ENCODE assay signal across 31 cellular contexts in the genomic region with DNA sequence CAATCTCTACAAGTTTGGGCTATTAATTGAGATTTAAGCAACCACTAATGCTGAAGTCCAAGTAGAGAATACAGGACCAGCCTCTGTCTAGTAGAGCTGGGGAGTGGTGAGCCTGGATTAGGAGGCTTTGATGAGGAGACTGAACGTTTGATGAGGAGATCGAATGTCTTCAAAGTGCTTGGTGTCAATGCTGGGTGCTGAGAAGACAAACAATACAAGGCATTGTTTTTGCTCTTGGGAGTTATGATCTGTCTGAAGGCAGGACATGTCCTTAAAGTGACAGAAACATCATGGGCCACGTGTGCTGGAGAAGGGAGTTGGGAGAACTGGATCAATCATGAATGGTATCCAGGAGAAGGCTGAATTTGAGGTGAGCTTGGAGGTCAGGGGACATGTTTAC.
"Had no signal": no experiment of that assay in that cellular context is flagged by ENCODE, and none has a peak within 500 bp of the region (broad histone marks: within the 10 kb centered on the region; RNA-seq: fewer than 3 reads in every experiment).

No MANE protein-coding gene starts in this region.

- H3K36me3 ChIP-seq: brain microvascular endothelial cell, esophagus muscularis mucosa, gastrocnemius medialis, heart right ventricle, WERI-Rb-1 had no signal

- H3K27ac ChIP-seq: brain microvascular endothelial cell, esophagus muscularis mucosa, foreskin keratinocyte, gastrocnemius medialis, heart right ventricle, WERI-Rb-1 had no signal

- H3K27me3 ChIP-seq: brain microvascular endothelial cell, esophagus muscularis mucosa, foreskin keratinocyte, gastrocnemius medialis, heart right ventricle had no signal

- FAIRE-seq: astrocyte, colon had no signal

- H3K4me3 ChIP-seq: esophagus muscularis mucosa, gastrocnemius medialis, heart right ventricle had no signal

- DNase-seq: activated B cell treated with CpG ODN at 0.5 μM for 24 hours; activated CD4-positive, alpha-beta T cell treated with anti-CD3 and anti-CD28 coated beads for 48 hours; activated CD4-positive, alpha-beta T cell treated with anti-CD3 and anti-CD28 coated beads, Interleukin-2, amount 50 U/mL, for 1 hour; activated CD4-positive, alpha-beta T cell treated with anti-CD3 and anti-CD28 coated beads, Interleukin-2, amount 50 U/mL, for 48 hours; activated CD8-positive, alpha-beta memory T cell treated with anti-CD3 and anti-CD28 coated beads for 24 hours; activated CD8-positive, alpha-beta T cell treated with anti-CD3 and anti-CD28 coated beads for 36 hours; activated effector memory CD4-positive, alpha-beta T cell treated with Interleukin-2 at 50 U/mL for 16 hours; activated gamma-delta T cell treated with Interleukin-2 at 50 U/mL for 16 hours; activated naive CD4-positive, alpha-beta T cell treated with anti-CD3 and anti-CD28 coated beads, Interleukin-2, amount 50 U/mL, for 16 hours; activated naive CD4-positive, alpha-beta T cell treated with Interleukin-2 at 50 U/mL for 16 hours; activated T-cell treated with anti-CD3 and anti-CD28 coated beads, Interleukin-2, amount 50 U/mL, for 4 hours; amniotic stem cell; anterior cingulate cortex; brain microvascular endothelial cell; caudate nucleus; cortex of kidney; dermis blood vessel endothelial cell; effector CD4-positive, alpha-beta T cell; effector memory CD8-positive, alpha-beta T cell; erythroblast; foreskin keratinocyte; gastrocnemius medialis; heart right ventricle; T-helper 17 cell; T1000; WERI-Rb-1 had no signal

- H3K4me1 ChIP-seq: esophagus muscularis mucosa, foreskin keratinocyte, gastrocnemius medialis, heart right ventricle had no signal

- ATAC-seq: activated CD4-positive, CD25-positive, alpha-beta regulatory T cell treated with anti-CD3 and anti-CD28 coated beads, Interleukin-2, amount 50 U/mL, for 24 hours; activated CD8-positive, alpha-beta T cell treated with anti-CD3 and anti-CD28 coated beads for 36 hours; activated T-cell treated with anti-CD3 and anti-CD28 coated beads, Interleukin-2, amount 50 U/mL, for 4 hours; activated T-helper 17 cell treated with anti-CD3 and anti-CD28 coated beads, Interleukin-2, amount 50 U/mL, for 72 hours; effector memory CD8-positive, alpha-beta T cell; foreskin keratinocyte; gastrocnemius medialis; heart right ventricle; T-helper 17 cell had no signal

- H3K9me3 ChIP-seq: esophagus muscularis mucosa, gastrocnemius medialis had no signal
